In the genomic region with DNA sequence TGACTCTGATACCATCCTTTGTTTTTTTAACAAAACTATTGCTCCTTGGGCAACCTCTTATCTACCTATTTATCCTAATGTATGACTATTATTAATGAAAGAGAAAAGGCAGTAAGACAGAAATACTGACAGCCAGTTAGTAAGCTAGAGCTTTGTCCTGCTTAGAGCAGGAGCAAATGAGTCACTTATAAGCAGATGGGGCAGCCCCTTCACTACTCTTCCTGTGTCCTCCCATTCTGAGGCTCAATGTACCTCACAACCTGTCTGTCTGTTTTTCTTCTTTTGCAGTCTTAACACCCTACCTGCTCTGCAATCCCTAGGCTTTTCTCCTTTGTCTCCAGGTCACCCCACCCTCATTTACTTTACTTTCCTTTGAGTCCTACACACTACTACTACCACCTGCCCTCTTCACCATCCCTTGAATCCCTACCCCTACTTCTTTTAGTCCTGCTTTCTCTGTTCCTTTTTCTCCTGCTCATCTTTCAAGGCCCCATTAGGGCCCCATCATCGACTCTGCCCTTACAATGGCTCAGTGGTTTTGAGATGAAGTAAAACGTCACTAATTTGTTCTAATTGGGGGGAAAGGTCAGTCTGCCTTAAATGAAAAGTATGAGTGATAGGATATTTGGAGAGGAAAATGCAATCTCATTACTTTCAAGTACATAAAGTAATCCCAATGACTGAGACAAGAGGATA, we compare ENCODE assay signal across 12 cellular contexts.
A peak's percentile ranks its signal among the peaks of the same experiment; 100 is the strongest.
DNase-seq lines count a peak whose midpoint lies in the region; ATAC-seq lines count a peak whose summit lies in the region.
"Had no signal": no experiment of that assay in that cellular context is flagged by ENCODE, and none has a peak within 500 bp of the region (broad histone marks: within the 10 kb centered on the region; RNA-seq: fewer than 3 reads in every experiment).

No MANE protein-coding gene starts in this region.

- H3K27me3 Mint-ChIP-seq in activated T-cell treated with anti-CD3 and anti-CD28 coated beads, Interleukin-2, amount 50 U/mL, for 24 hours: peaks cover 14% of the 10 kb centered on the region

- H3K4me1 Mint-ChIP-seq in activated T-cell treated with anti-CD3 and anti-CD28 coated beads, Interleukin-2, amount 50 U/mL, for 24 hours (ENCODE audit: low read depth): no peaks in the 10 kb centered on the region

- no peak overlapping the region for H3K4me3 Mint-ChIP-seq in activated T-cell treated with anti-CD3 and anti-CD28 coated beads, Interleukin-2, amount 50 U/mL, for 24 hours
- H3K4me3 Mint-ChIP-seq: CD8-positive, alpha-beta T cell had no signal

- DNase-seq in stimulated activated CD4-positive, alpha-beta T cell treated with anti-CD3 and anti-CD28 coated beads, Interleukin-1b, Interleukin-23, amount 100 ng/mL, for 48 hours: no peak
- DNase-seq in activated T-cell treated with anti-CD3 and anti-CD28 coated beads, Interleukin-2, amount 50 U/mL, for 24 hours: no peak
- DNase-seq in NCI-H1092 (lab: John Stamatoyannopoulos, UW): no peak
- DNase-seq: brain microvascular endothelial cell; CD8-positive, alpha-beta T cell; NCI-H146; testis had no signal

- no peaks in the 10 kb centered on the region for H3K9me3 Mint-ChIP-seq in activated T-cell treated with anti-CD3 and anti-CD28 coated beads, Interleukin-2, amount 50 U/mL, for 24 hours
- H3K9me3 Mint-ChIP-seq: CD8-positive, alpha-beta T cell had no signal

- H3K36me3 Mint-ChIP-seq in activated T-cell treated with anti-CD3 and anti-CD28 coated beads, Interleukin-2, amount 50 U/mL, for 24 hours (ENCODE audit: low read depth): no peaks in the 10 kb centered on the region
- H3K36me3 Mint-ChIP-seq: CD8-positive, alpha-beta T cell had no signal

- ATAC-seq in GM18858 (IDR thresholded peaks at IDR 0.05; ENCODE audit: unreplicated experiment): peak; percentile 81
- peak; percentile 70 for ATAC-seq in GM21367 (IDR thresholded peaks at IDR 0.05; ENCODE audit: unreplicated experiment)
- peak; percentile 74 for ATAC-seq in HG02970 (IDR thresholded peaks at IDR 0.05; ENCODE audit: low FRiP score, unreplicated experiment)
- ATAC-seq in HG03575 (IDR thresholded peaks at IDR 0.05; ENCODE audit: extremely low read depth, insufficient number of reproducible peaks, low FRiP score, unreplicated experiment): peak; percentile 54
- ATAC-seq in GM21526 (IDR thresholded peaks at IDR 0.05; ENCODE audit: low FRiP score, unreplicated experiment): no peak
- ATAC-seq: CD8-positive, alpha-beta T cell had no signal

- no peak overlapping the region for H3K27ac Mint-ChIP-seq in activated T-cell treated with anti-CD3 and anti-CD28 coated beads, Interleukin-2, amount 50 U/mL, for 24 hours
- H3K27ac Mint-ChIP-seq: CD8-positive, alpha-beta T cell had no signal
